Comparison of ENCODE assay signal across 9 cellular contexts in the genomic region with DNA sequence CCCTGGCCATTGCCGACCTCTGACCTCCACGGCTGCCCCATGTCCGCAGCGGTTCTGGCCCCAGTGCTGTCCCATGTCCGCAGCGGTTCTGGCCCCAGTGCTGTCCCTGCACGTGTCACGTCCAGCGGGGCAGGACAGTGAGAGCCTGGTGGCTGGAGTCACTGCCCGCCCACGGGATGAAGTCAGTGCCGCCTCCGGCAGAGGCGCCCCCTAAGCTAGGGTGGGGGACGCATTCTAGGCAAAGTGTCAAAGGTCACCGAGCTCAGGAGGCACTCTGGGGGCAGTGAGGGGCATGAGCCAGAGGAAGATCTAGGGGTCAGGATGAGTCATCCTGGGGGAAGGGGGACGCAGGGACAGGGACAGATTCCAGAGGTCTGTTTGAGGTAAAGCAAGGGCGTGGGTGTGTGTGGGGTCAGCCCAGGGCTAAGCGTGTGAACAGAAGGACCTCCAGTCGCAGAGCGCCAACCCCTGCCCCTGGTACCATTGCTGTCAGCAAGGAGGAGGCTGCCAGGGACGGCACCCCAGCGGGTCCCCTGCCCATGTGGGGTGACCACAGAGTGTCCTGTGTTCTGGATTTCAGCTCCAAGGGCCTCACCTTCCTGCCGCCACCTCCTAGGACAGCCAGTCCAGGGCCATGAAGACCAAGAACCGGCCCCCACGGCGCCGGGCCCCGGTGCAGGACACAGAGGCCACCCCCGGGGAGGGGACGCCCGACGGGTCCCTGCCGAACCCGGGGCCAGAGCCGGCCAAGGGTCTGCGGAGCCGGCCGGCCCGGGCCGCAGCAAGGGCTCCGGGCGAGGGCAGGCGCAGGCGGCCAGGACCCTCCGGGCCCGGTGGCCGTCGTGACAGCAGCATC. TPM values are rescaled to one million over a fixed set of nuclear protein-coding genes. Genes with fewer than 3 reads are reported as not detected.
A peak's percentile ranks its signal among the peaks of the same experiment; 100 is the strongest.
DNase-seq lines count a peak whose midpoint lies in the region; ATAC-seq and TF ChIP-seq lines count a peak whose summit lies in the region.
"Had no signal": no experiment of that assay in that cellular context is flagged by ENCODE, and none has a peak within 500 bp of the region (broad histone marks: within the 10 kb centered on the region; RNA-seq: fewer than 3 reads in every experiment).

No MANE protein-coding gene starts in this region.

- 0 out of 2 replicates have a peak overlapping the region, but pooled peaks have one; percentile 32 for H2AFZ ChIP-seq in GM23338

- peak overlapping the region; percentile 66 for H3K4me3 Mint-ChIP-seq in GM23338

- H3K36me3 Mint-ChIP-seq in GM23338 (ENCODE audit: low read depth), result peaks cover 6% of the 10 kb centered on the region; the same call in 2 of the 3 replicates

- no peaks in the 10 kb centered on the region for H3K9me2 ChIP-seq in GM23338 (ENCODE audit: insufficient read depth)

- peak; percentile 7 for ATAC-seq in GM23338

- peaks cover 6% of the 10 kb centered on the region for H3K4me1 Mint-ChIP-seq in GM23338

- H3K27ac ChIP-seq in GM23338 (ENCODE audit: low read depth) (no peak overlapping the region), skin epidermis (peak overlapping the region in 1 of 21 experiments; percentile 33)
- H3K27ac ChIP-seq: uterus had no signal

- H3K4me1 ChIP-seq in GM23338 (ENCODE audit: insufficient read depth), result no peaks in the 10 kb centered on the region
- H3K4me1 ChIP-seq: uterus had no signal

- TF ChIP-seq CTCF in GM23338 (conservative IDR thresholded peaks at IDR 0.05; ENCODE audit: low read depth in 2 of 2) (no peak), foreskin fibroblast (IDR thresholded peaks at IDR 0.05; ENCODE audit: low read depth, low read length) (no peak)

- H3K27me3 ChIP-seq in GM23338 (ENCODE audit: insufficient read depth), result no peaks in the 10 kb centered on the region
- H3K27me3 ChIP-seq: uterus had no signal

- no peaks in the 10 kb centered on the region for H3F3A ChIP-seq in GM23338 (replicated peaks; ENCODE audit: low read depth)

- DNase-seq in GM23338 (ENCODE audit: low spot score), result peak; percentile 38
- peak; percentile 39 for DNase-seq in SW480 (ENCODE audit: low spot score)
- DNase-seq in foreskin fibroblast, result no peak
- DNase-seq in NCI-H226, result no peak
- no peak for DNase-seq in NCI-H446 (lab: John Stamatoyannopoulos, UW)
- no peak for DNase-seq in COLO829 (ENCODE audit: low spot score)
- DNase-seq: amniotic stem cell had no signal

- no peaks in the 10 kb centered on the region for H3K36me3 ChIP-seq in GM23338 (ENCODE audit: insufficient read depth)
- H3K36me3 ChIP-seq: uterus had no signal

- H4K20me1 ChIP-seq in GM23338 (replicated peaks; ENCODE audit: insufficient read depth), result no peaks in the 10 kb centered on the region; the same call in 1 of the 2 replicates

- no peak overlapping the region; the same call in 1 of the 2 replicates for H3K27ac Mint-ChIP-seq in GM23338

- H3K27me3 Mint-ChIP-seq in GM23338 (ENCODE audit: insufficient read depth, low read depth, poor library complexity), result peaks cover 6% of the 10 kb centered on the region

- H3K9me3 Mint-ChIP-seq in GM23338, result no peaks in the 10 kb centered on the region

- H3K4me3 ChIP-seq in GM23338 (peak overlapping the region; percentile 50; the same call in 1 of the 2 replicates), foreskin fibroblast (ENCODE audit: low read depth in 1 of 2, low read length in 2 of 2) (peak overlapping the region; percentile 18 to 25), skin epidermis (peak overlapping the region in 4 of 7 experiments; percentile 3 to 34 (median 23))
- H3K4me3 ChIP-seq: uterus had no signal

- no peaks in the 10 kb centered on the region for H3K79me2 ChIP-seq in GM23338 (replicated peaks; ENCODE audit: insufficient read depth)

- peak overlapping the region; percentile 48; the same call in 1 of the 2 replicates for H3K4me2 ChIP-seq in GM23338

TF ChIP-seq in GM23338, 12 proteins besides CTCF, POLR2A, EP300 and RAD21:
- no peak for TF ChIP-seq NANOG (IDR thresholded peaks at IDR 0.05; ENCODE audit: borderline replicate concordance)
- TF ChIP-seq STAT1 (IDR thresholded peaks at IDR 0.05; ENCODE audit: unreplicated experiment), result no peak

RNA-seq across cellular contexts. Expression of a gene that starts 0.7 kb away (rescaled TPM):
- total RNA-seq in GM23338 (2014; rRNA removed; shearing (Covaris generic)), result 8.3 and 10.9 TPM in 2 replicates
- 0.99 and 1.4 TPM in 2 replicates for polyA plus RNA-seq in GM23338 (2016; fragmentation: Nextera tagmentation; extraction: Ambion mirVana)

RNA-seq across cellular contexts. Expression of a gene that starts 40.1 kb away (rescaled TPM):
- total RNA-seq in GM23338 (2014; rRNA removed; shearing (Covaris generic)), result 8.3 and 24.4 TPM in 2 replicates
- polyA plus RNA-seq in GM23338 (2016; fragmentation: Nextera tagmentation; extraction: Ambion mirVana), result 4.4 and 4.6 TPM in 2 replicates

Comparison
In these comparisons a context has a peak if more than half of its experiments do, and no peak if none do; other contexts are left out.
1. DNase-seq: peak in GM23338 (single experiment) and SW480 (single experiment); none in foreskin fibroblast (0 of 2), NCI-H226 (single experiment), NCI-H446 (0 of 2) and COLO829 (single experiment).
2. Peak in every context shown above with its lines, with median percentiles within 50 percentile points of each other: H3K4me3 ChIP-seq.